7 cellular contexts compared by ENCODE assay signal in genomic region chr5:38846379-38846967, GRCh38. TPM values are rescaled to one million over a fixed set of nuclear protein-coding genes. Genes with fewer than 3 reads are reported as not detected.
DNase-seq lines count a peak whose midpoint lies in the region; ATAC-seq, FAIRE-seq and TF ChIP-seq lines count a peak whose summit lies in the region.

No MANE protein-coding gene starts in this region.

- no peaks in the 10 kb centered on the region for H3K9me3 Mint-ChIP-seq in HFFc6

- FAIRE-seq in kidney (lab: Jason Lieb, UNC): no peak

- H3K27me3 Mint-ChIP-seq in HFFc6 (ENCODE audit: insufficient read depth): no peaks in the 10 kb centered on the region; the same call in 1 of the 2 replicates

- H3K4me3 ChIP-seq in kidney (ENCODE audit: low read length in 2 of 2) (peak overlapping the region; percentile 91 to 94), stomach (peak overlapping the region; percentile 49 to 72 (median 70))

- WGBS in stomach, 5 donors: 22 to 32% (median 25%) methylated on average over 21 to 22 of the region's 22 CpGs

- ATAC-seq in HG02970 (IDR thresholded peaks at IDR 0.05; ENCODE audit: low FRiP score, unreplicated experiment): no peak
- no peak for ATAC-seq in HG03565 (IDR thresholded peaks at IDR 0.05; ENCODE audit: unreplicated experiment)

- H3K36me3 Mint-ChIP-seq in HFFc6 (ENCODE audit: low read depth): peaks cover 32% of the 10 kb centered on the region

- H3K36me3 ChIP-seq in kidney (ENCODE audit: control insufficient read depth in 1 of 2, insufficient read depth in 2 of 2, low read length in 2 of 2): no peaks in the 10 kb centered on the region
- peaks cover 0 to 7% (median 1%) of the 10 kb centered on the region in 4 donors for H3K36me3 ChIP-seq in stomach

- H3K27me3 ChIP-seq in stomach: peaks cover 0 to 22% (median 5%) of the 10 kb centered on the region in 3 donors

- DNase-seq in HFFc6 (no peak), kidney (peak; percentile 72), stomach (no peak), NCI-H524 treated with DMSO at 0.1 percent for 48 hours (lab: John Stamatoyannopoulos, UW) (no peak)

- H3K4me1 Mint-ChIP-seq in HFFc6 (ENCODE audit: low read depth): peaks cover 50% of the 10 kb centered on the region

- no peak for TF ChIP-seq EP300 in stomach (IDR thresholded peaks at IDR 0.05)

- H3K27ac ChIP-seq in angular gyrus (ENCODE audit: low read depth, low read length) (peak overlapping the region; percentile 22), kidney (ENCODE audit: low read depth in 2 of 2, low read length in 2 of 2) (peak overlapping the region; percentile 94 to 95), stomach (peak overlapping the region; percentile 89 to 96 (median 94))

- H3K27ac Mint-ChIP-seq in HFFc6: peak overlapping the region; percentile 98

- peak overlapping the region; percentile 93 for H3K4me3 Mint-ChIP-seq in HFFc6

- intact Hi-C loops in kidney (cut with DNase I) (no loop called here), stomach (cut with DNase I; ENCODE audit: low total_unique reads) (no loop called here)

- peaks cover 0 to 5% of the 10 kb centered on the region in 2 donors for H3K4me1 ChIP-seq in kidney (ENCODE audit: control insufficient read depth in 1 of 2, insufficient read depth in 1 of 2, low read depth in 1 of 2, low read length in 2 of 2)
- H3K4me1 ChIP-seq in stomach: peaks cover 13 to 55% (median 33%) of the 10 kb centered on the region in 4 donors

- H3K9me3 ChIP-seq in kidney (ENCODE audit: control insufficient read depth in 1 of 2, low read length in 2 of 2) (no peaks in the 10 kb centered on the region), stomach (peaks cover 0 to 4% (median 0%) of the 10 kb centered on the region in 4 donors)

- no peak for TF ChIP-seq CTCF in HFFc6 (IDR thresholded peaks at IDR 0.05)
- TF ChIP-seq CTCF in kidney (IDR thresholded peaks at IDR 0.05; ENCODE audit: borderline replicate concordance, extremely low read depth, insufficient read depth): no peak
- no peak for TF ChIP-seq CTCF in stomach (IDR thresholded peaks at IDR 0.05)

- peak overlapping the region; percentile 76 to 99 for H3K9ac ChIP-seq in kidney (ENCODE audit: low read length in 2 of 2)

- no peak for TF ChIP-seq POLR2A in stomach (IDR thresholded peaks at IDR 0.05)

RNA-seq across cellular contexts. Expression of gene OSMR, which starts 0.7 kb away (rescaled TPM):
- total RNA-seq in HFFc6 (2021; fragmentation: NEBNext Ultra II Directional; extraction: Animal tissue kit (Norgen Biotek cat#: 25700)): 10 to 100 TPM; 28.1 to 36.6 (median 31.3) TPM
- total RNA-seq in kidney (118 TPM), stomach (10 to 100 TPM in 4 of 5 donors, 1 to 10 TPM in 1; 5.5 to 50.3 (median 17.9) TPM)
- polyA plus RNA-seq in kidney (ENCODE audit: insufficient read depth, low read depth, low replicate concordance) (12.9 TPM), stomach (10 to 100 TPM in 1 of 3 donors, 1 to 10 TPM in 2; 2.7 to 11.6 (median 7.9) TPM)

Comparison
In these comparisons a context has a peak if more than half of its experiments do, and no peak if none do; other contexts are left out.
1. H3K27ac ChIP-seq: peak in every context shown above with its lines; median percentile 94 in kidney; 94 in stomach; 22 in angular gyrus.